Comparison of ENCODE assay signal across 9 cellular contexts in genomic region chr3:101836907-101837598, GRCh38. TPM values are rescaled to one million over a fixed set of nuclear protein-coding genes. Genes with fewer than 3 reads are reported as not detected.
A peak's percentile ranks its signal among the peaks of the same experiment; 100 is the strongest.
DNase-seq lines count a peak whose midpoint lies in the region; ATAC-seq and TF ChIP-seq lines count a peak whose summit lies in the region.
"Had no signal": no experiment of that assay in that cellular context is flagged by ENCODE, and none has a peak within 500 bp of the region (broad histone marks: within the 10 kb centered on the region; RNA-seq: fewer than 3 reads in every experiment).

No MANE protein-coding gene starts in this region.

- no peak for TF ChIP-seq CTCF in cardiac fibroblast (IDR thresholded peaks at IDR 0.05; ENCODE audit: low read depth, low read length)
- no peak for TF ChIP-seq CTCF in parathyroid adenoma (IDR thresholded peaks at IDR 0.05)
- no peak for TF ChIP-seq CTCF in Calu3 (IDR thresholded peaks at IDR 0.05; ENCODE audit: unreplicated experiment)

- no peak overlapping the region for H3K27ac Mint-ChIP-seq in Calu3 (ENCODE audit: unreplicated experiment)

- H3K4me2 ChIP-seq in parathyroid adenoma (ENCODE audit: low read length): no peak overlapping the region

- no peaks in the 10 kb centered on the region for H3K9me3 Mint-ChIP-seq in Calu3 (ENCODE audit: low read depth, unreplicated experiment)

- intact Hi-C loops in Calu3 (cut with micrococcal nuclease; ENCODE audit: unreplicated experiment): no loop called here

- H3K4me3 ChIP-seq in cardiac fibroblast (replicated peaks in 1 of 2; ENCODE audit: low read depth in 2 of 2, low read length in 2 of 2) (no peak overlapping the region), parathyroid adenoma (ENCODE audit: low read depth, low read length) (no peak overlapping the region)

- ATAC-seq in GM18861 (IDR thresholded peaks at IDR 0.05; ENCODE audit: unreplicated experiment): peak; percentile 34

- no peak overlapping the region for H3K4me3 Mint-ChIP-seq in Calu3 (ENCODE audit: low read depth, unreplicated experiment)

- peak overlapping the region; percentile 43 for H2AFZ ChIP-seq in parathyroid adenoma

- BruUV-seq in Calu3 (replicated peaks; lab: Mats Ljungman, UMichigan): no TSS peak

- H3K36me3 Mint-ChIP-seq in Calu3 (ENCODE audit: insufficient read depth, unreplicated experiment): no peaks in the 10 kb centered on the region

- H3K9me3 ChIP-seq in parathyroid adenoma (ENCODE audit: control insufficient read depth, low read length): no peaks in the 10 kb centered on the region

- peak; percentile 59 for DNase-seq in NCI-H2029 (lab: John Stamatoyannopoulos, UW)
- DNase-seq in cardiac fibroblast (ENCODE audit: low read depth in 2 of 2): peak; percentile 85 to 87
- no peak for DNase-seq in Calu3
- no peak for DNase-seq in T1000 (lab: John Stamatoyannopoulos, UW)
- DNase-seq in activated CD4-positive, alpha-beta T cell treated with anti-CD3 and anti-CD28 coated beads, Interleukin-2, amount 50 U/mL, for 1 hour: no peak
- no peak for DNase-seq in NCI-H82 (lab: John Stamatoyannopoulos, UW)
- DNase-seq: activated effector memory CD4-positive, alpha-beta T cell treated with anti-CD3 and anti-CD28 coated beads, Interleukin-2, amount 50 U/mL, for 16 hours had no signal

- CTCF ChIA-PET in Calu3 (lab: Charles Lee): interaction anchor here (0.6 kb wide), 1 partner anchor 40 kb away, joined by 3 read pairs; no protein-coding TSS in a partner anchor

- H3K4me1 ChIP-seq in parathyroid adenoma: peaks cover 17% of the 10 kb centered on the region

- no peaks in the 10 kb centered on the region for H3K27me3 ChIP-seq in parathyroid adenoma (ENCODE audit: control insufficient read depth, insufficient read depth, low read length)

- H3K4me1 Mint-ChIP-seq in Calu3 (ENCODE audit: low read depth, unreplicated experiment): peaks cover 26% of the 10 kb centered on the region

- H3K36me3 ChIP-seq in parathyroid adenoma (ENCODE audit: control insufficient read depth, insufficient read depth, low read length): no peaks in the 10 kb centered on the region

- H3K79me2 ChIP-seq in parathyroid adenoma: no peaks in the 10 kb centered on the region

- H3K27ac ChIP-seq in parathyroid adenoma: peak overlapping the region; percentile 53

- H3K27me3 Mint-ChIP-seq in Calu3 (ENCODE audit: unreplicated experiment): no peaks in the 10 kb centered on the region

- H3K9ac ChIP-seq in parathyroid adenoma: no peak overlapping the region

RNA-seq across cellular contexts. Expression of gene NFKBIZ, which starts 12.3 kb away (rescaled TPM):
- 217 and 227 TPM in 2 replicates for total RNA-seq in Calu3 (2022)

RNA-seq across cellular contexts. Expression of gene NXPE3, which starts 58.0 kb away (rescaled TPM):
- 3.0 and 3.1 TPM in 2 replicates for total RNA-seq in Calu3 (2022)

Comparison
In these comparisons a context has a peak if more than half of its experiments do, and no peak if none do; other contexts are left out.
1. DNase-seq: peak in NCI-H2029 (single experiment) and cardiac fibroblast (2 of 2); none in Calu3 (single experiment), T1000 (single experiment), activated CD4-positive, alpha-beta T cell treated with anti-CD3 and anti-CD28 coated beads, Interleukin-2, amount 50 U/mL, for 1 hour (single experiment) and NCI-H82 (single experiment).